20 cellular contexts compared by ENCODE assay signal in genomic region chr7:11612737-11613136, GRCh38.
A peak's percentile ranks its signal among the peaks of the same experiment; 100 is the strongest.
DNase-seq lines count a peak whose midpoint lies in the region; ATAC-seq and TF ChIP-seq lines count a peak whose summit lies in the region.
"Had no signal": no experiment of that assay in that cellular context is flagged by ENCODE, and none has a peak within 500 bp of the region (broad histone marks: within the 10 kb centered on the region; RNA-seq: fewer than 3 reads in every experiment).

No MANE protein-coding gene starts in this region.

- peaks cover 24% of the 10 kb centered on the region for H3K4me1 ChIP-seq in OCI-LY1 (ENCODE audit: insufficient read depth, low read length, severe bottlenecking)
- H3K4me1 ChIP-seq in ascending aorta: no peaks in the 10 kb centered on the region
- no peaks in the 10 kb centered on the region for H3K4me1 ChIP-seq in trophoblast cell (ENCODE audit: control insufficient read depth in 1 of 2, insufficient read depth in 2 of 2, low read length in 2 of 2)
- H3K4me1 ChIP-seq: BLaER1 treated with 17β-estradiol and CSF1 and Interleukin-3, amounts not matched to agents 10 nM and 100 nM; SJSA1; suprapubic skin had no signal

- no peak overlapping the region for H3K4me2 ChIP-seq in OCI-LY1 (ENCODE audit: low read length)
- H3K4me2 ChIP-seq in trophoblast cell (ENCODE audit: low read length): no peak overlapping the region
- H3K4me2 ChIP-seq: BLaER1 treated with 17β-estradiol and CSF1 and Interleukin-3, amounts not matched to agents 10 nM and 100 nM had no signal

- no peaks in the 10 kb centered on the region for H3K9me2 ChIP-seq in OCI-LY1 (ENCODE audit: low read depth, low read length)

- no peaks in the 10 kb centered on the region for H3K9me3 ChIP-seq in OCI-LY1 (ENCODE audit: low read length)
- no peaks in the 10 kb centered on the region for H3K9me3 ChIP-seq in ascending aorta
- H3K9me3 ChIP-seq in trophoblast cell (ENCODE audit: insufficient read depth, low read depth, low read length): peaks cover 2% of the 10 kb centered on the region
- H3K9me3 ChIP-seq: BLaER1 treated with 17β-estradiol and CSF1 and Interleukin-3, amounts not matched to agents 10 nM and 100 nM; SJSA1; suprapubic skin had no signal

- H3K79me1 ChIP-seq in trophoblast cell (ENCODE audit: low read length): no peaks in the 10 kb centered on the region

- no peaks in the 10 kb centered on the region for H3F3A ChIP-seq in OCI-LY1 (ENCODE audit: insufficient read depth, low read length)

- H2AK5ac ChIP-seq in trophoblast cell (ENCODE audit: low read length): no peak overlapping the region

- H4K12ac ChIP-seq in trophoblast cell (ENCODE audit: low read depth, low read length): no peak overlapping the region

- WGBS in trophoblast cell (ENCODE audit: extremely low coverage, insufficient coverage, insufficient read length): no CpG with 5 or more reads among the region's 1 CpG

- H2BK120ac ChIP-seq in trophoblast cell (ENCODE audit: insufficient read depth, low read length, poor library complexity): no peak overlapping the region

- H4K8ac ChIP-seq in trophoblast cell (ENCODE audit: low read depth, low read length): no peak overlapping the region

- H4K91ac ChIP-seq in trophoblast cell (ENCODE audit: low read depth, low read length): no peak overlapping the region

- no peak overlapping the region for H3K23ac ChIP-seq in trophoblast cell (ENCODE audit: low read length)

- H3K18ac ChIP-seq in trophoblast cell (ENCODE audit: low read length): no peak overlapping the region

- no peak overlapping the region for H3K4ac ChIP-seq in trophoblast cell (ENCODE audit: low read depth, low read length)

- H3K4me3 ChIP-seq in OCI-LY1 (ENCODE audit: low read depth, low read length, poor library complexity, severe bottlenecking) (no peak overlapping the region), ascending aorta (no peak overlapping the region), trophoblast cell (ENCODE audit: low read depth, low read length) (no peak overlapping the region)
- H3K4me3 ChIP-seq: BLaER1 treated with 17β-estradiol and CSF1 and Interleukin-3, amounts not matched to agents 10 nM and 100 nM; SJSA1; suprapubic skin had no signal

- H4K20me1 ChIP-seq in OCI-LY1 (ENCODE audit: insufficient read depth, low read length): no peaks in the 10 kb centered on the region
- H4K20me1 ChIP-seq: BLaER1 treated with 17β-estradiol and CSF1 and Interleukin-3, amounts not matched to agents 10 nM and 100 nM had no signal

- H3K27me3 ChIP-seq in OCI-LY1 (ENCODE audit: insufficient read depth, low read length) (no peaks in the 10 kb centered on the region), ascending aorta (no peaks in the 10 kb centered on the region), trophoblast cell (ENCODE audit: insufficient read depth, low read length) (no peaks in the 10 kb centered on the region)
- H3K27me3 ChIP-seq: BLaER1 treated with 17β-estradiol and CSF1 and Interleukin-3, amounts not matched to agents 10 nM and 100 nM; SJSA1; suprapubic skin had no signal

- intact Hi-C loops in ascending aorta (cut with DNase I): no loop called here

- H3K79me2 ChIP-seq in OCI-LY1 (ENCODE audit: insufficient read depth, low read length) (no peaks in the 10 kb centered on the region), trophoblast cell (ENCODE audit: control insufficient read depth, insufficient read depth, low read length, poor library complexity) (no peaks in the 10 kb centered on the region)

- no peak for DNase-seq in ascending aorta (ENCODE audit: low spot score in 2 of 2)
- no peak for DNase-seq in trophoblast cell
- DNase-seq: activated CD4-positive, alpha-beta T cell treated with anti-CD3 and anti-CD28 coated beads, Interleukin-2, amount 10 ng/mL, durations not matched to agents 24 days and 14 days; activated naive CD4-positive, alpha-beta T cell treated with anti-CD3 and anti-CD28 coated beads, Interleukin-2, amount 10 ng/mL, durations not matched to agents 7 days and 5 days; activated T-cell treated with anti-CD3 and anti-CD28 coated beads, Interleukin-2, amount 50 U/mL, for 72 hours; amygdala; HFFc6; islet precursor cell; NCI-H1417 treated with DMSO at 0.1 percent for 48 hours; stimulated activated CD4-positive, alpha-beta T cell treated with anti-CD3 and anti-CD28 coated beads, Interleukin-1b, Interleukin-23, amount 100 ng/mL, for 48 hours had no signal

- ATAC-seq in GM18870 (IDR thresholded peaks at IDR 0.05; ENCODE audit: unreplicated experiment) (peak; percentile 35), GM21717 (IDR thresholded peaks at IDR 0.05; ENCODE audit: unreplicated experiment) (peak; percentile 45), HG03045 (IDR thresholded peaks at IDR 0.05; ENCODE audit: unreplicated experiment) (peak; percentile 18), HG03108 (IDR thresholded peaks at IDR 0.05; ENCODE audit: unreplicated experiment) (no peak)
- ATAC-seq in activated CD4-positive, CD25-positive, alpha-beta regulatory T cell treated with anti-CD3 and anti-CD28 coated beads, Interleukin-2, amount 50 U/mL, for 24 hours: no peak
- ATAC-seq: stimulated activated effector memory CD8-positive, alpha-beta T cell treated with anti-CD3 and anti-CD28 coated beads, Interleukin-12 subunit alpha, Interleukin-12 subunit beta, amount 100 ng/mL, for 72 hours had no signal

- H3K14ac ChIP-seq in trophoblast cell (ENCODE audit: low read length): no peak overlapping the region

- no peak overlapping the region for H3K9ac ChIP-seq in OCI-LY1 (ENCODE audit: low read length)
- no peak overlapping the region for H3K9ac ChIP-seq in trophoblast cell (ENCODE audit: low read length)
- H3K9ac ChIP-seq: BLaER1 treated with 17β-estradiol and CSF1 and Interleukin-3, amounts not matched to agents 10 nM and 100 nM had no signal

- H2AFZ ChIP-seq in OCI-LY1 (ENCODE audit: low read length) (peak overlapping the region; percentile 65; the same call in 1 of the 2 replicates), trophoblast cell (ENCODE audit: insufficient read depth, low read length, poor library complexity) (no peak overlapping the region)

- H3K36me3 ChIP-seq in OCI-LY1 (ENCODE audit: insufficient read depth, low read length): no peaks in the 10 kb centered on the region
- H3K36me3 ChIP-seq in ascending aorta: no peaks in the 10 kb centered on the region
- H3K36me3 ChIP-seq in trophoblast cell (ENCODE audit: control insufficient read depth in 1 of 2, insufficient read depth in 2 of 2, low read length in 2 of 2): no peaks in the 10 kb centered on the region
- H3K36me3 ChIP-seq: BLaER1 treated with 17β-estradiol and CSF1 and Interleukin-3, amounts not matched to agents 10 nM and 100 nM; SJSA1; suprapubic skin had no signal

- H2BK5ac ChIP-seq in trophoblast cell (ENCODE audit: low read depth, low read length, poor library complexity): no peak overlapping the region

- H3K27ac ChIP-seq in OCI-LY1 (ENCODE audit: low read depth, low read length, poor library complexity, severe bottlenecking) (peak overlapping the region; percentile 74), ascending aorta (no peak overlapping the region), trophoblast cell (ENCODE audit: low read depth, low read length) (no peak overlapping the region)
- H3K27ac ChIP-seq: BLaER1 treated with 17β-estradiol and CSF1 and Interleukin-3, amounts not matched to agents 10 nM and 100 nM; SJSA1; suprapubic skin had no signal

- no peak for TF ChIP-seq CTCF in OCI-LY1 (IDR thresholded peaks at IDR 0.05; ENCODE audit: low read length)
- TF ChIP-seq CTCF in ascending aorta (IDR thresholded peaks at IDR 0.05): no peak

- H2BK12ac ChIP-seq in trophoblast cell (ENCODE audit: low read length): no peak overlapping the region

Comparison
In these comparisons a context has a peak if more than half of its experiments do, and no peak if none do; other contexts are left out.
1. ATAC-seq: peak in GM18870 (single experiment), GM21717 (single experiment) and HG03045 (single experiment); none in activated CD4-positive, CD25-positive, alpha-beta regulatory T cell treated with anti-CD3 and anti-CD28 coated beads, Interleukin-2, amount 50 U/mL, for 24 hours (0 of 2) and HG03108 (single experiment).